In the genomic region with DNA sequence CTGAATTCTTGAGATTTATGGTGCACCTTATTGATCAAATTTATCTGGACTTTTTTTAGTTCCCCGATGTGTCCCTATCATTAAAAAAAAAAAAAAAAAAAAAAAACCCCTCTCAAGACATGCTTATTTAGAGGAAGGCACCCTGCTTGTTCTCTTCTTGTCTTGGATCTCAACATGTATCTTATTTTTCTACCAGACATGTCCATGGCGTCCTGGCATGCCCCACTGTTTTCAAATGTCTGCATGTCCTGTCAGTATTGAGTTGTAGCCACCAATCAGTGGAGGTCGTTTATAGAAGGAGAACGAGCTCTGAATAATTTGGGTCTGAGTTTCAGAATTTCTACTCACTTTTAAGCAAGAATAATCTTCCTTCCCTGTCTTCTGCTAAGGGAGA, we compare ENCODE assay signal across 23 cellular contexts. TPM values are rescaled to one million over a fixed set of nuclear protein-coding genes. Genes with fewer than 3 reads are reported as not detected.
A peak's percentile ranks its signal among the peaks of the same experiment; 100 is the strongest.
DNase-seq lines count a peak whose midpoint lies in the region; ATAC-seq lines count a peak whose summit lies in the region.
"Had no signal": no experiment of that assay in that cellular context is flagged by ENCODE, and none has a peak within 500 bp of the region (broad histone marks: within the 10 kb centered on the region; RNA-seq: fewer than 3 reads in every experiment).

No MANE protein-coding gene starts in this region.

- no peak overlapping the region for H3K9ac ChIP-seq in rectal smooth muscle tissue (ENCODE audit: low read length)
- H3K9ac ChIP-seq: neural progenitor cell had no signal

- H3K27ac Mint-ChIP-seq in IgD-negative memory B cell, result peak overlapping the region; percentile 61 to 97 (median 95)
- H3K27ac Mint-ChIP-seq in activated naive CD8-positive, alpha-beta T cell treated with anti-CD3 and anti-CD28 coated beads, Interleukin-2, amount 50 U/mL, for 24 hours, result peak overlapping the region; percentile 5
- H3K27ac Mint-ChIP-seq: endodermal cell, neural progenitor cell had no signal

- no peak overlapping the region for H3K27ac ChIP-seq in rectal smooth muscle tissue (ENCODE audit: low read depth, low read length)
- H3K27ac ChIP-seq: breast epithelium, coronary artery, heart left ventricle, neural progenitor cell, Peyer's patch, psoas muscle, skin epidermis had no signal

- no peaks in the 10 kb centered on the region for H3K36me3 Mint-ChIP-seq in IgD-negative memory B cell
- no peaks in the 10 kb centered on the region for H3K36me3 Mint-ChIP-seq in activated naive CD8-positive, alpha-beta T cell treated with anti-CD3 and anti-CD28 coated beads, Interleukin-2, amount 50 U/mL, for 24 hours (ENCODE audit: low read depth)
- H3K36me3 Mint-ChIP-seq: neural progenitor cell had no signal

- no peak for ATAC-seq in activated naive CD8-positive, alpha-beta T cell treated with anti-CD3 and anti-CD28 coated beads, Interleukin-2, amount 50 U/mL, for 24 hours
- no peak for ATAC-seq in GM21381 (IDR thresholded peaks at IDR 0.05; ENCODE audit: unreplicated experiment)
- ATAC-seq: heart left ventricle, left ventricle myocardium superior, psoas muscle had no signal

- peaks cover 34% of the 10 kb centered on the region for H3K27me3 ChIP-seq in rectal smooth muscle tissue (ENCODE audit: control insufficient read depth, insufficient read depth, low read length)

- H3K4me1 ChIP-seq in rectal smooth muscle tissue (ENCODE audit: control insufficient read depth, insufficient read depth, low read length), result no peaks in the 10 kb centered on the region

- no peaks in the 10 kb centered on the region for H3K36me3 ChIP-seq in rectal smooth muscle tissue (ENCODE audit: control insufficient read depth, insufficient read depth, low read length)
- H3K36me3 ChIP-seq: breast epithelium, heart left ventricle, neural progenitor cell, Peyer's patch had no signal

- peak overlapping the region in 3 of 4 donors; percentile 65 to 75 (median 70) for H3K4me3 Mint-ChIP-seq in IgD-negative memory B cell
- no peak overlapping the region for H3K4me3 Mint-ChIP-seq in activated naive CD8-positive, alpha-beta T cell treated with anti-CD3 and anti-CD28 coated beads, Interleukin-2, amount 50 U/mL, for 24 hours
- H3K4me3 Mint-ChIP-seq: endodermal cell, neural progenitor cell had no signal

- peaks cover 8 to 36% (median 19%) of the 10 kb centered on the region in 3 donors for H3K4me1 Mint-ChIP-seq in IgD-negative memory B cell
- H3K4me1 Mint-ChIP-seq in activated naive CD8-positive, alpha-beta T cell treated with anti-CD3 and anti-CD28 coated beads, Interleukin-2, amount 50 U/mL, for 24 hours, result peaks cover 42% of the 10 kb centered on the region

- H3K27me3 Mint-ChIP-seq in IgD-negative memory B cell, result peaks cover 85% of the 10 kb centered on the region
- peaks cover 83% of the 10 kb centered on the region for H3K27me3 Mint-ChIP-seq in activated naive CD8-positive, alpha-beta T cell treated with anti-CD3 and anti-CD28 coated beads, Interleukin-2, amount 50 U/mL, for 24 hours

- peaks cover 0 to 5% (median 3%) of the 10 kb centered on the region in 3 donors for H3K9me3 Mint-ChIP-seq in IgD-negative memory B cell
- H3K9me3 Mint-ChIP-seq in activated naive CD8-positive, alpha-beta T cell treated with anti-CD3 and anti-CD28 coated beads, Interleukin-2, amount 50 U/mL, for 24 hours, result no peaks in the 10 kb centered on the region
- H3K9me3 Mint-ChIP-seq: endodermal cell had no signal

- peak overlapping the region; percentile 74 for H3K4me3 ChIP-seq in rectal smooth muscle tissue (ENCODE audit: low read length)
- H3K4me3 ChIP-seq: breast epithelium, coronary artery, heart left ventricle, neural progenitor cell, Peyer's patch, psoas muscle, skin epidermis had no signal

- DNase-seq in activated naive CD8-positive, alpha-beta T cell treated with anti-CD3 and anti-CD28 coated beads, Interleukin-2, amount 50 U/mL, for 24 hours, result no peak
- no peak for DNase-seq in DMS79 treated with DMSO at 0.1 percent for 48 hours (lab: John Stamatoyannopoulos, UW)
- DNase-seq in stimulated activated CD8-positive, alpha-beta memory T cell treated with anti-CD3 and anti-CD28 coated beads, Interleukin-4, amount 100 ng/mL, for 48 hours, result no peak
- DNase-seq: activated CD4-positive, alpha-beta T cell treated with anti-CD3 and anti-CD28 coated beads, Interleukin-2, amount 50 U/mL, for 48 hours; activated gamma-delta T cell; activated T-cell treated with anti-CD3 and anti-CD28 coated beads for 4 hours; heart left ventricle; left ventricle myocardium superior; NCI-H1417 treated with DMSO at 0.1 percent for 48 hours; NCI-H510A treated with DMSO at 0.1 percent for 48 hours; NK-92 treated with Interleukin-12 subunit alpha and Interleukin-12 subunit beta, amount 100 ng/mL, for 24 hours; psoas muscle; stimulated activated CD4-positive, alpha-beta T cell treated with anti-CD3 and anti-CD28 coated beads, Interleukin-2, amount 100 ng/mL, for 48 hours; T-helper 2 cell had no signal

RNA-seq across cellular contexts. Expression of a gene that starts 2.8 kb away (rescaled TPM):
- not detected for polyA plus RNA-seq in IgD-negative memory B cell
- polyA plus RNA-seq: heart left ventricle had no signal

RNA-seq across cellular contexts. Expression of a gene that starts 17.7 kb away (rescaled TPM):
- not detected for polyA plus RNA-seq in IgD-negative memory B cell
- polyA plus RNA-seq: heart left ventricle had no signal

RNA-seq across cellular contexts. Expression of a gene that starts 28.6 kb away (rescaled TPM):
- polyA plus RNA-seq in IgD-negative memory B cell, result 0.70 TPM

RNA-seq across cellular contexts. Expression of a gene that starts 37.4 kb away (rescaled TPM):
- polyA plus RNA-seq in IgD-negative memory B cell, result 0.20 TPM
- polyA plus RNA-seq: heart left ventricle had no signal

RNA-seq across cellular contexts. Expression of a gene that starts 39.9 kb away (rescaled TPM):
- not detected for polyA plus RNA-seq in IgD-negative memory B cell
- polyA plus RNA-seq: heart left ventricle, psoas muscle had no signal
